In genomic region chr5:143812085-143812705, GRCh38 we compare ENCODE assay signal across 11 cellular contexts. TPM values are rescaled to one million over a fixed set of nuclear protein-coding genes. Genes with fewer than 3 reads are reported as not detected.
DNase-seq lines count a peak whose midpoint lies in the region; ATAC-seq, FAIRE-seq and TF ChIP-seq lines count a peak whose summit lies in the region.
"Had no signal": no experiment of that assay in that cellular context is flagged by ENCODE, and none has a peak within 500 bp of the region (broad histone marks: within the 10 kb centered on the region; RNA-seq: fewer than 3 reads in every experiment).

TSS of gene HMHB1 (plus strand) at chr5:143812161.

- peaks cover 3% of the 10 kb centered on the region for H3K4me1 ChIP-seq in CD8-positive, alpha-beta T cell (ENCODE audit: insufficient read depth, low read length)
- no peaks in the 10 kb centered on the region for H3K4me1 ChIP-seq in small intestine (ENCODE audit: control insufficient read depth in 2 of 2, insufficient read depth in 1 of 2, low read depth in 1 of 2, low read length in 1 of 2)

- H3K27ac Mint-ChIP-seq in CD8-positive, alpha-beta T cell, result no peak within 1 kb of the TSS
- peak within 1 kb of the TSS; percentile 72 for H3K27ac Mint-ChIP-seq in activated T-helper 2 cell treated with anti-CD3 and anti-CD28 coated beads, Interferon-gamma antibody, Interleukin-2, Interleukin-4, amounts not matched to agents 10 μg/mL and 5 μg/mL and 100 μg/mL, durations not matched to agents 14 hours and 24 hours and 36 hours
- H3K27ac Mint-ChIP-seq: H9 had no signal

- peaks cover 6% of the 10 kb centered on the region for H3K9me3 Mint-ChIP-seq in CD8-positive, alpha-beta T cell
- peaks cover 5% of the 10 kb centered on the region for H3K9me3 Mint-ChIP-seq in activated T-helper 2 cell treated with anti-CD3 and anti-CD28 coated beads, Interferon-gamma antibody, Interleukin-2, Interleukin-4, amounts not matched to agents 10 μg/mL and 5 μg/mL and 100 μg/mL, durations not matched to agents 14 hours and 24 hours and 36 hours

- TF ChIP-seq CTCF in CD8-positive, alpha-beta T cell (IDR thresholded peaks at IDR 0.05), result no peak

- intact Hi-C loops in CD8-positive, alpha-beta T cell (cut with DNase I, micrococcal nuclease), result no loop called here
- intact Hi-C loops in activated T-helper 2 cell treated with anti-CD3 and anti-CD28 coated beads, Interferon-gamma antibody, Interleukin-2, Interleukin-4, amounts not matched to agents 10 μg/mL and 5 μg/mL and 100 μg/mL, durations not matched to agents 14 hours and 24 hours and 36 hours (cut with micrococcal nuclease), result loop anchor here (5.0 kb wide), 1 partner anchor 360 kb away; no protein-coding TSS in a partner anchor

- H3K4me3 Mint-ChIP-seq in CD8-positive, alpha-beta T cell, result peak within 1 kb of the TSS; percentile 53
- H3K4me3 Mint-ChIP-seq in activated T-helper 2 cell treated with anti-CD3 and anti-CD28 coated beads, Interferon-gamma antibody, Interleukin-2, Interleukin-4, amounts not matched to agents 10 μg/mL and 5 μg/mL and 100 μg/mL, durations not matched to agents 14 hours and 24 hours and 36 hours (ENCODE audit: low read depth), result peak within 1 kb of the TSS; percentile 75
- H3K4me3 Mint-ChIP-seq: H9 had no signal

- H3K27me3 Mint-ChIP-seq in CD8-positive, alpha-beta T cell (ENCODE audit: low read depth), result peaks cover 5% of the 10 kb centered on the region
- peaks cover 2% of the 10 kb centered on the region for H3K27me3 Mint-ChIP-seq in activated T-helper 2 cell treated with anti-CD3 and anti-CD28 coated beads, Interferon-gamma antibody, Interleukin-2, Interleukin-4, amounts not matched to agents 10 μg/mL and 5 μg/mL and 100 μg/mL, durations not matched to agents 14 hours and 24 hours and 36 hours (ENCODE audit: low read depth)

- H3K4me1 Mint-ChIP-seq in CD8-positive, alpha-beta T cell (ENCODE audit: low read depth), result peaks cover 16% of the 10 kb centered on the region
- peaks cover 21% of the 10 kb centered on the region for H3K4me1 Mint-ChIP-seq in activated T-helper 2 cell treated with anti-CD3 and anti-CD28 coated beads, Interferon-gamma antibody, Interleukin-2, Interleukin-4, amounts not matched to agents 10 μg/mL and 5 μg/mL and 100 μg/mL, durations not matched to agents 14 hours and 24 hours and 36 hours (ENCODE audit: low read depth)
- H3K4me1 Mint-ChIP-seq: H9 had no signal

- FAIRE-seq in small intestine (lab: Jason Lieb, UNC), result no peak

- no peak for ATAC-seq in CD8-positive, alpha-beta T cell
- ATAC-seq in GM18909 (IDR thresholded peaks at IDR 0.05; ENCODE audit: poor library complexity, unreplicated experiment) (peak; percentile 69), HG03354 (IDR thresholded peaks at IDR 0.05; ENCODE audit: poor library complexity, severe bottlenecking, unreplicated experiment) (peak; percentile 71)

- H3K27ac ChIP-seq in CD8-positive, alpha-beta T cell (ENCODE audit: low read depth, low read length), result no peak within 1 kb of the TSS
- no peak within 1 kb of the TSS for H3K27ac ChIP-seq in small intestine (ENCODE audit: low read depth in 1 of 2, low read length in 1 of 2)

- no peaks in the 10 kb centered on the region for H3K36me3 Mint-ChIP-seq in CD8-positive, alpha-beta T cell
- H3K36me3 Mint-ChIP-seq in activated T-helper 2 cell treated with anti-CD3 and anti-CD28 coated beads, Interferon-gamma antibody, Interleukin-2, Interleukin-4, amounts not matched to agents 10 μg/mL and 5 μg/mL and 100 μg/mL, durations not matched to agents 14 hours and 24 hours and 36 hours (ENCODE audit: low read depth), result no peaks in the 10 kb centered on the region

- no peak within 1 kb of the TSS for H3K4me3 ChIP-seq in CD8-positive, alpha-beta T cell (ENCODE audit: low read depth, low read length)
- no peak within 1 kb of the TSS for H3K4me3 ChIP-seq in small intestine (ENCODE audit: low read depth in 1 of 2, low read length in 2 of 2)

- CTCF ChIA-PET in CD8-positive, alpha-beta T cell (lab: Charles Lee), result no interaction called here

- H3K27me3 ChIP-seq in CD8-positive, alpha-beta T cell (ENCODE audit: insufficient read depth, low read length), result peaks cover 3% of the 10 kb centered on the region
- no peaks in the 10 kb centered on the region for H3K27me3 ChIP-seq in small intestine (ENCODE audit: control insufficient read depth in 2 of 2, insufficient read depth in 2 of 2, low read length in 2 of 2)

- DNase-seq in CD8-positive, alpha-beta T cell, result no peak
- no peak for DNase-seq in activated T-helper 2 cell treated with anti-CD3 and anti-CD28 coated beads, Interferon-gamma antibody, Interleukin-2, Interleukin-4, amounts not matched to agents 10 μg/mL and 5 μg/mL and 100 μg/mL, durations not matched to agents 14 hours and 24 hours and 36 hours (ENCODE audit: low spot score)
- DNase-seq in small intestine (no peak), COR-L47 (lab: John Stamatoyannopoulos, UW) (no peak), NCI-H446 (lab: John Stamatoyannopoulos, UW) (no peak), NCI-H128 (lab: John Stamatoyannopoulos, UW; ENCODE audit: unreplicated experiment) (no peak)
- DNase-seq: H9, NCI-H1048 had no signal

- no peaks in the 10 kb centered on the region for H3K9me3 ChIP-seq in CD8-positive, alpha-beta T cell (ENCODE audit: low read length)
- H3K9me3 ChIP-seq in small intestine (ENCODE audit: control insufficient read depth, low read depth), result no peaks in the 10 kb centered on the region

- POLR2A ChIA-PET in CD8-positive, alpha-beta T cell (lab: Charles Lee), result no interaction called here

- no peaks in the 10 kb centered on the region for H3K36me3 ChIP-seq in CD8-positive, alpha-beta T cell (ENCODE audit: insufficient read depth, low read length)
- H3K36me3 ChIP-seq in small intestine (ENCODE audit: control insufficient read depth in 2 of 2, insufficient read depth in 2 of 2, low read length in 2 of 2), result no peaks in the 10 kb centered on the region

- 61 to 77% (median 74%) methylated on average over 16 of the region's 16 CpGs for WGBS in small intestine, 3 donors

RNA-seq across cellular contexts. Expression of gene HMHB1, which starts in this region (rescaled TPM):
- not detected for total RNA-seq in CD8-positive, alpha-beta T cell
- total RNA-seq in activated T-helper 2 cell treated with anti-CD3 and anti-CD28 coated beads, Interferon-gamma antibody, Interleukin-2, Interleukin-4, amounts not matched to agents 10 μg/mL and 5 μg/mL and 100 μg/mL, durations not matched to agents 14 hours and 24 hours and 36 hours, result not detected in 2 replicates
- polyA plus RNA-seq in small intestine, result not detected
- total RNA-seq: H9, urinary bladder had no signal
- polyA plus RNA-seq: urinary bladder had no signal
